ENCODE assay signal across 18 cellular contexts in the genomic region with DNA sequence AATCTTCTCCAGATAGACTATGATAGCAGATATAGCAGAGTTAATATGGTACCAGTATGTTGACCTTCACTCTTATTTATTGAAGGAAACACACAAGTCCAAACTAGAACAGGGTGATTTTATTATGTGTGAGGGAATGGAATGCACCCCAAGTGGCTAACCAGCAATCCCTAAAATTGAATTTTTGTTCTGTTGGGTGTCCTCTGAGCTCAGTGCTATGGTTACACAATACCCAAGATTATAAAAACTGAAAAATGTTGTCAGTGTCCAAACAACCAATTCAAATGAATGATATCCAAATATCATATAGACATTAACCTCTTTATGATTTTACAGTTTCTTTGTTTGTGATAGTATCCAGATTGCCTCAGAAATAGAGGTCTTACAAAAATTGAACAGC.
DNase-seq lines count a peak whose midpoint lies in the region; ATAC-seq and TF ChIP-seq lines count a peak whose summit lies in the region.
"Had no signal": no experiment of that assay in that cellular context is flagged by ENCODE, and none has a peak within 500 bp of the region (broad histone marks: within the 10 kb centered on the region; RNA-seq: fewer than 3 reads in every experiment).

No MANE protein-coding gene starts in this region.

- TF ChIP-seq CTCF in BE2C (IDR thresholded peaks at IDR 0.05; ENCODE audit: low read depth, low read length), result no peak

- H3K4me1 ChIP-seq in GM23248 (ENCODE audit: insufficient read depth) (peaks cover 12% of the 10 kb centered on the region), skeletal muscle satellite cell (ENCODE audit: control insufficient read depth, insufficient read depth, low read length) (peaks cover 10% of the 10 kb centered on the region), BE2C (no peaks in the 10 kb centered on the region), aorta (ENCODE audit: control insufficient read depth in 1 of 2, insufficient read depth in 2 of 2, low read length in 2 of 2) (no peaks in the 10 kb centered on the region)

- 0 out of 2 replicates have a peak, but pooled peaks cover 3% of the 10 kb centered on the region for H3F3A ChIP-seq in GM23248 (ENCODE audit: insufficient read depth)

- H3K4me3 ChIP-seq in GM23248 (no peak overlapping the region), skeletal muscle satellite cell (ENCODE audit: low read length) (no peak overlapping the region), BE2C (ENCODE audit: low read depth, low read length) (no peak overlapping the region), aorta (ENCODE audit: low read length in 2 of 2) (no peak overlapping the region)
- H3K4me3 ChIP-seq: MG63 had no signal

- no peaks in the 10 kb centered on the region for H3K9me3 ChIP-seq in GM23248 (ENCODE audit: low read depth)
- no peaks in the 10 kb centered on the region for H3K9me3 ChIP-seq in skeletal muscle satellite cell (replicated peaks; ENCODE audit: low read length)
- H3K9me3 ChIP-seq in BE2C, result no peaks in the 10 kb centered on the region
- H3K9me3 ChIP-seq in aorta (ENCODE audit: control insufficient read depth, low read length), result no peaks in the 10 kb centered on the region

- H3K27me3 ChIP-seq in GM23248 (replicated peaks; ENCODE audit: insufficient read depth), result no peaks in the 10 kb centered on the region
- no peaks in the 10 kb centered on the region for H3K27me3 ChIP-seq in skeletal muscle satellite cell (ENCODE audit: control insufficient read depth, insufficient read depth, low read length)
- H3K27me3 ChIP-seq in BE2C, result no peaks in the 10 kb centered on the region
- H3K27me3 ChIP-seq in aorta (ENCODE audit: control insufficient read depth in 1 of 2, insufficient read depth in 2 of 2, low read length in 1 of 2), result no peaks in the 10 kb centered on the region
- H3K27me3 ChIP-seq: MG63 had no signal

- DNase-seq in GM23248 (peak; percentile 42), amniotic epithelial cell (ENCODE audit: low read depth) (peak; percentile 20), left colon (no peak), BE2C (no peak), NCI-H2171 (lab: John Stamatoyannopoulos, UW) (no peak), aorta (no peak)
- DNase-seq: DMS79, HFFc6, MG63, NCI-H1048, NCI-H1436, NCI-H2029 treated with DMSO at 0.1 percent for 48 hours, NCI-H2171 treated with DMSO at 0.1 percent for 48 hours, NCI-H446 treated with DMSO at 0.1 percent for 48 hours, SIG-M5 had no signal

- intact Hi-C loops in left colon (cut with DNase I, micrococcal nuclease) (no loop called here), aorta (cut with DNase I) (no loop called here)

- no peaks in the 10 kb centered on the region for H3K9me2 ChIP-seq in GM23248 (ENCODE audit: insufficient read depth)

- H3K27ac ChIP-seq in GM23248 (peak overlapping the region; percentile 15; the same call in 1 of the 2 replicates), aorta (ENCODE audit: low read depth in 1 of 2, low read length in 2 of 2) (no peak overlapping the region)
- H3K27ac ChIP-seq: C4-2B had no signal

- H3K4me2 ChIP-seq in GM23248 (ENCODE audit: unreplicated experiment), result no peak overlapping the region
- no peak overlapping the region for H3K4me2 ChIP-seq in skeletal muscle satellite cell (ENCODE audit: low read length)

- ATAC-seq in left colon, result peak; percentile 33
- ATAC-seq in aorta (ENCODE audit: low FRiP score), result no peak
- ATAC-seq: SK-N-SH treated with all-trans-retinoic acid at 6 μM for 48 hours had no signal

- in situ Hi-C loops in GM23248 (cut with MboI), result no loop called here

- no peak overlapping the region for H2AFZ ChIP-seq in GM23248

- no peaks in the 10 kb centered on the region for H3K79me2 ChIP-seq in GM23248 (ENCODE audit: insufficient read depth)

- H3K36me3 ChIP-seq in GM23248 (ENCODE audit: low read depth) (peaks cover 14% of the 10 kb centered on the region; the same call in 1 of the 2 replicates), skeletal muscle satellite cell (ENCODE audit: insufficient read depth, low read length) (peaks cover 13% of the 10 kb centered on the region), BE2C (peaks cover 14% of the 10 kb centered on the region), aorta (ENCODE audit: control insufficient read depth in 1 of 2, insufficient read depth in 2 of 2, low read length in 1 of 2) (peaks cover 0 to 2% of the 10 kb centered on the region in 2 donors)

- H4K20me1 ChIP-seq in GM23248 (ENCODE audit: insufficient read depth), result no peaks in the 10 kb centered on the region

- no peak overlapping the region for H3K9ac ChIP-seq in GM23248
- peak overlapping the region; percentile 22 for H3K9ac ChIP-seq in skeletal muscle satellite cell (ENCODE audit: low read depth, low read length)

Comparison
In these comparisons a context has a peak if more than half of its experiments do, and no peak if none do; other contexts are left out.
1. DNase-seq: peak in GM23248 (single experiment) and amniotic epithelial cell (single experiment); none in left colon (0 of 2), BE2C (single experiment), NCI-H2171 (single experiment) and aorta (0 of 2).